In genomic region chr10:85542149-85542548, GRCh38 we compare ENCODE assay signal across 23 cellular contexts.
"Had no signal": no experiment of that assay in that cellular context is flagged by ENCODE, and none has a peak within 500 bp of the region (broad histone marks: within the 10 kb centered on the region; RNA-seq: fewer than 3 reads in every experiment).

No MANE protein-coding gene starts in this region.

- H3K27me3 ChIP-seq: brain microvascular endothelial cell, cardiac muscle cell, Peyer's patch, SJCRH30 had no signal

- H3K36me3 Mint-ChIP-seq: activated naive CD4-positive, alpha-beta T cell treated with anti-CD3 and anti-CD28 coated beads, Interleukin-2, amount 10 ng/mL, durations not matched to agents 7 days and 5 days; activated naive CD8-positive, alpha-beta T cell treated with anti-CD3 and anti-CD28 coated beads for 36 hours had no signal

- DNase-seq: activated CD4-positive, alpha-beta memory T cell treated with anti-CD3 and anti-CD28 coated beads, Interleukin-2, amount 10 ng/mL, durations not matched to agents 7 days and 5 days; activated CD4-positive, alpha-beta T cell treated with anti-CD3 and anti-CD28 coated beads for 36 hours; activated CD4-positive, alpha-beta T cell treated with anti-CD3 and anti-CD28 coated beads, Interleukin-2, amount 50 U/mL, for 1 hour; activated gamma-delta T cell treated with Interleukin-2 at 50 U/mL for 16 hours; activated naive CD4-positive, alpha-beta T cell treated with anti-CD3 and anti-CD28 coated beads, Interleukin-2, amount 10 ng/mL, durations not matched to agents 7 days and 5 days; activated naive CD8-positive, alpha-beta T cell treated with anti-CD3 and anti-CD28 coated beads for 36 hours; activated T-cell treated with anti-CD3 and anti-CD28 coated beads, Interleukin-2, amount 50 U/mL, for 72 hours; brain microvascular endothelial cell; NCI-H1092; NCI-H1930; NCI-H345; NCI-H526; NCI-H82; Peyer's patch; Right ventricle myocardium superior; SJCRH30; SK-N-SH; T-helper 1 cell had no signal

- H3K9me3 Mint-ChIP-seq: activated CD4-positive, alpha-beta memory T cell treated with anti-CD3 and anti-CD28 coated beads, Interleukin-2, amount 10 ng/mL, durations not matched to agents 7 days and 5 days; activated naive CD4-positive, alpha-beta T cell treated with anti-CD3 and anti-CD28 coated beads, Interleukin-2, amount 10 ng/mL, durations not matched to agents 7 days and 5 days; activated T-cell treated with anti-CD3 and anti-CD28 coated beads, Interleukin-2, amount 50 U/mL, for 72 hours; activated T-helper 2 cell treated with anti-CD3 and anti-CD28 coated beads, Interferon-gamma antibody, Interleukin-2, Interleukin-4, amounts not matched to agents 10 μg/mL and 5 μg/mL and 100 μg/mL, durations not matched to agents 14 hours and 24 hours and 36 hours had no signal

- H3K9me3 ChIP-seq: Peyer's patch, SJCRH30, SK-N-SH had no signal

- H3K4me1 Mint-ChIP-seq: activated CD4-positive, alpha-beta memory T cell treated with anti-CD3 and anti-CD28 coated beads, Interleukin-2, amount 10 ng/mL, durations not matched to agents 7 days and 5 days; activated CD4-positive, alpha-beta T cell treated with anti-CD3 and anti-CD28 coated beads for 36 hours; activated naive CD4-positive, alpha-beta T cell treated with anti-CD3 and anti-CD28 coated beads, Interleukin-2, amount 10 ng/mL, durations not matched to agents 7 days and 5 days; activated naive CD8-positive, alpha-beta T cell treated with anti-CD3 and anti-CD28 coated beads for 36 hours had no signal

- H3K4me1 ChIP-seq: Peyer's patch, SJCRH30 had no signal

- H3K36me3 ChIP-seq: brain microvascular endothelial cell, cardiac muscle cell, Peyer's patch, SJCRH30 had no signal

- ATAC-seq: activated CD4-positive, alpha-beta T cell treated with anti-CD3 and anti-CD28 coated beads for 36 hours; activated T-cell treated with anti-CD3 and anti-CD28 coated beads, Interleukin-2, amount 50 U/mL, for 72 hours had no signal

- H3K27ac Mint-ChIP-seq: activated CD4-positive, alpha-beta memory T cell treated with anti-CD3 and anti-CD28 coated beads, Interleukin-2, amount 10 ng/mL, durations not matched to agents 7 days and 5 days; activated CD4-positive, alpha-beta T cell treated with anti-CD3 and anti-CD28 coated beads for 36 hours; activated naive CD4-positive, alpha-beta T cell treated with anti-CD3 and anti-CD28 coated beads, Interleukin-2, amount 10 ng/mL, durations not matched to agents 7 days and 5 days; activated naive CD8-positive, alpha-beta T cell treated with anti-CD3 and anti-CD28 coated beads for 36 hours; activated T-cell treated with anti-CD3 and anti-CD28 coated beads, Interleukin-2, amount 50 U/mL, for 72 hours; activated T-helper 2 cell treated with anti-CD3 and anti-CD28 coated beads, Interferon-gamma antibody, Interleukin-2, Interleukin-4, amounts not matched to agents 10 μg/mL and 5 μg/mL and 100 μg/mL, durations not matched to agents 14 hours and 24 hours and 36 hours had no signal

- H3K4me3 Mint-ChIP-seq: activated CD4-positive, alpha-beta memory T cell treated with anti-CD3 and anti-CD28 coated beads, Interleukin-2, amount 10 ng/mL, durations not matched to agents 7 days and 5 days; activated CD4-positive, alpha-beta T cell treated with anti-CD3 and anti-CD28 coated beads for 36 hours; activated naive CD4-positive, alpha-beta T cell treated with anti-CD3 and anti-CD28 coated beads, Interleukin-2, amount 10 ng/mL, durations not matched to agents 7 days and 5 days; activated naive CD8-positive, alpha-beta T cell treated with anti-CD3 and anti-CD28 coated beads for 36 hours; activated T-cell treated with anti-CD3 and anti-CD28 coated beads, Interleukin-2, amount 50 U/mL, for 72 hours had no signal

- H3K4me3 ChIP-seq: cardiac muscle cell, Peyer's patch, SJCRH30 had no signal

- H3K27me3 Mint-ChIP-seq: activated naive CD4-positive, alpha-beta T cell treated with anti-CD3 and anti-CD28 coated beads, Interleukin-2, amount 10 ng/mL, durations not matched to agents 7 days and 5 days had no signal

- H3K27ac ChIP-seq: brain microvascular endothelial cell, cardiac muscle cell, KMS-11, Peyer's patch, RWPE1, SJCRH30, VCaP had no signal
